In genomic region chr4:7423801-7424552, GRCh38 we compare ENCODE assay signal across 25 cellular contexts. TPM values are rescaled to one million over a fixed set of nuclear protein-coding genes. Genes with fewer than 3 reads are reported as not detected.
DNase-seq lines count a peak whose midpoint lies in the region; ATAC-seq and TF ChIP-seq lines count a peak whose summit lies in the region.
"Had no signal": no experiment of that assay in that cellular context is flagged by ENCODE, and none has a peak within 500 bp of the region (broad histone marks: within the 10 kb centered on the region; RNA-seq: fewer than 3 reads in every experiment).

No MANE protein-coding gene starts in this region.

- 79 to 80% methylated on average over 17 of the region's 17 CpGs for WGBS in heart right ventricle, 2 donors

- no peak overlapping the region for H3K4me3 ChIP-seq in heart right ventricle
- no peak overlapping the region for H3K4me3 ChIP-seq in tibial artery
- H3K4me3 ChIP-seq: colonic mucosa, gastroesophageal sphincter, testis had no signal

- intact Hi-C loops in Right ventricle myocardium inferior (cut with DNase I) (no loop called here), heart right ventricle (cut with DNase I) (no loop called here), tibial artery (cut with DNase I; ENCODE audit: low total_unique reads) (no loop called here)

- no peak for ATAC-seq in Right ventricle myocardium inferior
- ATAC-seq in heart right ventricle = no peak
- ATAC-seq in left lobe of liver = no peak
- no peak for ATAC-seq in HG03280 (IDR thresholded peaks at IDR 0.05; ENCODE audit: unreplicated experiment)
- ATAC-seq: gastroesophageal sphincter, right cardiac atrium had no signal

- no peak for TF ChIP-seq CTCF in heart right ventricle (IDR thresholded peaks at IDR 0.05)
- TF ChIP-seq CTCF in tibial artery (IDR thresholded peaks at IDR 0.05) = no peak

- H3K27me3 ChIP-seq in heart right ventricle = no peaks in the 10 kb centered on the region
- no peaks in the 10 kb centered on the region for H3K27me3 ChIP-seq in tibial artery
- H3K27me3 ChIP-seq: colonic mucosa, gastroesophageal sphincter, testis had no signal

- H3K27ac ChIP-seq in heart right ventricle (no peak overlapping the region), tibial artery (no peak overlapping the region)
- H3K27ac ChIP-seq: colonic mucosa, gastroesophageal sphincter, testis had no signal

- H3K36me3 ChIP-seq in heart right ventricle (no peaks in the 10 kb centered on the region), tibial artery (no peaks in the 10 kb centered on the region)
- H3K36me3 ChIP-seq: colonic mucosa, gastroesophageal sphincter had no signal

- H3K4me1 ChIP-seq in heart right ventricle = no peaks in the 10 kb centered on the region
- no peaks in the 10 kb centered on the region for H3K4me1 ChIP-seq in tibial artery
- H3K4me1 ChIP-seq: colonic mucosa had no signal

- H3K9me3 ChIP-seq in heart right ventricle (peaks cover 0 to under 1% (median 0%) of the 10 kb centered on the region in 11 donors), tibial artery (no peaks in the 10 kb centered on the region)
- H3K9me3 ChIP-seq: colonic mucosa, gastroesophageal sphincter, testis had no signal

- DNase-seq in Right ventricle myocardium inferior (ENCODE audit: missing footprints) = peak; percentile 42
- no peak for DNase-seq in heart right ventricle
- peak; percentile 11 for DNase-seq in activated CD8-positive, alpha-beta memory T cell treated with anti-CD3 and anti-CD28 coated beads, Interleukin-2, amount 50 U/mL, for 4 hours
- peak; percentile 27 for DNase-seq in left lobe of liver (ENCODE audit: low spot score)
- DNase-seq in tibial artery = peak; percentile 18 to 38
- no peak for DNase-seq in stimulated activated CD4-positive, alpha-beta T cell treated with anti-CD3 and anti-CD28 coated beads, Interleukin-2, amount 100 ng/mL, for 24 hours
- DNase-seq in HPDE6-E6E7 (ENCODE audit: extremely low spot score) = no peak
- DNase-seq: activated CD4-positive, alpha-beta T cell treated with anti-CD3 and anti-CD28 coated beads, Interleukin-2, amount 50 U/mL, for 1 hour; colonic mucosa; HCEC 1CT; NCI-H2081; NCI-H524 treated with DMSO at 0.1 percent for 48 hours; stimulated activated CD4-positive, alpha-beta T cell treated with anti-CD3 and anti-CD28 coated beads, Interleukin-4, amount 100 ng/mL, for 24 hours; stimulated activated CD8-positive, alpha-beta memory T cell treated with anti-CD3 and anti-CD28 coated beads, Interleukin-4, amount 100 ng/mL, for 48 hours; T-helper 9 cell; testis had no signal

RNA-seq across cellular contexts. Expression of gene PSAPL1, which starts 10.8 kb away (rescaled TPM):
- total RNA-seq in Right ventricle myocardium inferior (not detected), heart right ventricle (under 1 TPM in 1 of 10 donors, not detected in 9; 0.05 TPM), left lobe of liver (not detected)
- not detected for polyA plus RNA-seq in heart right ventricle
- total RNA-seq: activated T-helper 2 cell treated with anti-CD3 and anti-CD28 coated beads, Interferon-gamma antibody, Interleukin-2, Interleukin-4, amounts not matched to agents 10 μg/mL and 5 μg/mL and 100 μg/mL, durations not matched to agents 14 hours and 24 hours and 36 hours; aorta; colonic mucosa; epithelial cell of proximal tubule; right cardiac atrium; SK-MEL-5 had no signal
- polyA plus RNA-seq: aorta, BJ, neural cell, right cardiac atrium had no signal

Comparison
In these comparisons a context has a peak if more than half of its experiments do, and no peak if none do; other contexts are left out.
1. DNase-seq: peak in Right ventricle myocardium inferior (single experiment), activated CD8-positive, alpha-beta memory T cell treated with anti-CD3 and anti-CD28 coated beads, Interleukin-2, amount 50 U/mL, for 4 hours (single experiment), left lobe of liver (single experiment) and tibial artery (2 of 2); none in heart right ventricle (0 of 2), stimulated activated CD4-positive, alpha-beta T cell treated with anti-CD3 and anti-CD28 coated beads, Interleukin-2, amount 100 ng/mL, for 24 hours (0 of 2) and HPDE6-E6E7 (single experiment).